In genomic region chr2:204870053-204870452, GRCh38 we compare ENCODE assay signal across 2 cellular contexts.
TF ChIP-seq lines count a peak whose summit lies in the region.

No MANE protein-coding gene starts in this region.

TF ChIP-seq in IMR-90, 13 proteins besides CTCF, POLR2A, EP300 and RAD21 (continued from another document):
- TF ChIP-seq USF2 (IDR thresholded peaks at IDR 0.05; ENCODE audit: low read depth, low read length), result no peak

TF ChIP-seq in K562, 482 proteins besides CTCF, POLR2A, EP300 and RAD21 (continued from another document):
- no peak for TF ChIP-seq SOX6 (IDR thresholded peaks at IDR 0.05)
- TF ChIP-seq, protein P1, sequence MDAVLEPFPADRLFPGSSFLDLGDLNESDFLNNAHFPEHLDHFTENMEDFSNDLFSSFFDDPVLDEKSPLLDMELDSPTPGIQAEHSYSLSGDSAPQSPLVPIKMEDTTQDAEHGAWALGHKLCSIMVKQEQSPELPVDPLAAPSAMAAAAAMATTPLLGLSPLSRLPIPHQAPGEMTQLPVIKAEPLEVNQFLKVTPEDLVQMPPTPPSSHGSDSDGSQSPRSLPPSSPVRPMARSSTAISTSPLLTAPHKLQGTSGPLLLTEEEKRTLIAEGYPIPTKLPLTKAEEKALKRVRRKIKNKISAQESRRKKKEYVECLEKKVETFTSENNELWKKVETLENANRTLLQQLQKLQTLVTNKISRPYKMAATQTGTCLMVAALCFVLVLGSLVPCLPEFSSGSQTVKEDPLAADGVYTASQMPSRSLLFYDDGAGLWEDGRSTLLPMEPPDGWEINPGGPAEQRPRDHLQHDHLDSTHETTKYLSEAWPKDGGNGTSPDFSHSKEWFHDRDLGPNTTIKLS (IDR thresholded peaks at IDR 0.05; ENCODE audit: borderline replicate concordance, low read depth), result no peak
